9 cellular contexts compared by ENCODE assay signal in genomic region chr6:35736293-35736894, GRCh38. TPM values are rescaled to one million over a fixed set of nuclear protein-coding genes. Genes with fewer than 3 reads are reported as not detected.
A peak's percentile ranks its signal among the peaks of the same experiment; 100 is the strongest.
DNase-seq lines count a peak whose midpoint lies in the region; ATAC-seq and TF ChIP-seq lines count a peak whose summit lies in the region.
"Had no signal": no experiment of that assay in that cellular context is flagged by ENCODE, and none has a peak within 500 bp of the region (broad histone marks: within the 10 kb centered on the region; RNA-seq: fewer than 3 reads in every experiment).

No MANE protein-coding gene starts in this region.

- H3K4me3 Mint-ChIP-seq in Calu3 (ENCODE audit: low read depth, unreplicated experiment) = no peak overlapping the region
- H3K4me3 Mint-ChIP-seq: activated naive CD4-positive, alpha-beta T cell treated with anti-CD3 and anti-CD28 coated beads, Interleukin-2, amount 50 U/mL, for 24 hours had no signal

- H3K27me3 ChIP-seq in SJCRH30 (peaks cover 3% of the 10 kb centered on the region; the same call in 1 of the 2 replicates), vagina (no peaks in the 10 kb centered on the region)

- H3K9me3 Mint-ChIP-seq in Calu3 (ENCODE audit: low read depth, unreplicated experiment) = no peaks in the 10 kb centered on the region
- H3K9me3 Mint-ChIP-seq: activated naive CD4-positive, alpha-beta T cell treated with anti-CD3 and anti-CD28 coated beads, Interleukin-2, amount 50 U/mL, for 24 hours had no signal

- no peaks in the 10 kb centered on the region for H3K27me3 Mint-ChIP-seq in Calu3 (ENCODE audit: unreplicated experiment)
- H3K27me3 Mint-ChIP-seq: activated naive CD4-positive, alpha-beta T cell treated with anti-CD3 and anti-CD28 coated beads, Interleukin-2, amount 50 U/mL, for 24 hours had no signal

- peaks cover 7% of the 10 kb centered on the region for H3K36me3 Mint-ChIP-seq in Calu3 (ENCODE audit: insufficient read depth, unreplicated experiment)
- H3K36me3 Mint-ChIP-seq: activated naive CD4-positive, alpha-beta T cell treated with anti-CD3 and anti-CD28 coated beads, Interleukin-2, amount 50 U/mL, for 24 hours had no signal

- TF ChIP-seq CTCF in Calu3 (IDR thresholded peaks at IDR 0.05; ENCODE audit: unreplicated experiment) (peak; percentile 90), vagina (IDR thresholded peaks at IDR 0.05) (peak; percentile 86 to 96 (median 86))

- H3K4me1 Mint-ChIP-seq in Calu3 (ENCODE audit: low read depth, unreplicated experiment) = peaks cover 7% of the 10 kb centered on the region

- TF ChIP-seq POLR2A in vagina (IDR thresholded peaks at IDR 0.05) = no peak

- peaks cover 9% of the 10 kb centered on the region for H3K4me1 ChIP-seq in SJCRH30
- H3K4me1 ChIP-seq in vagina = peaks cover 45% of the 10 kb centered on the region

- CTCF ChIA-PET in Calu3 (lab: Charles Lee) = interaction anchor here (1.0 to 2.9 kb wide), 11 partner anchors 8 to 215 kb away, joined by 3 to 28 read pairs (median 4); no protein-coding TSS in a partner anchor

- ATAC-seq in HG02571 (IDR thresholded peaks at IDR 0.05; ENCODE audit: unreplicated experiment) = no peak

- H3K27ac Mint-ChIP-seq in Calu3 (ENCODE audit: unreplicated experiment) = no peak overlapping the region

- H3K9me3 ChIP-seq in SJCRH30 (replicated peaks) = no peaks in the 10 kb centered on the region
- no peaks in the 10 kb centered on the region for H3K9me3 ChIP-seq in vagina

- intact Hi-C loops in Calu3 (cut with micrococcal nuclease; ENCODE audit: unreplicated experiment) (loop anchor here (5.0 kb wide), 2 partner anchors 49 to 134 kb away; partner anchors contain the start of gene FKBP5), posterior vena cava (cut with DNase I) (loop anchor here (2.0 to 5.0 kb wide), 4 partner anchors 48 to 214 kb away; partner anchors contain the start of gene FKBP5 (in 2 of the 2)), vagina (cut with DNase I) (loop anchor here (2.0 to 5.0 kb wide), 2 partner anchors 154 to 214 kb away; no protein-coding TSS in a partner anchor)

- DNase-seq in Calu3 (peak; percentile 85), HuH-7.5 (ENCODE audit: low spot score) (peak; percentile 74), SJCRH30 (peak; percentile 48 to 81), glomerular visceral epithelial cell (ENCODE audit: extremely low spot score) (peak; percentile 66), posterior vena cava (ENCODE audit: low spot score) (peak; percentile 90), vagina (ENCODE audit: extremely low spot score in 2 of 2) (no peak)
- peak; percentile 87 for DNase-seq in activated naive CD4-positive, alpha-beta T cell treated with Interleukin-2 at 50 U/mL for 16 hours

- BruUV-seq in Calu3 (replicated peaks; lab: Mats Ljungman, UMichigan) = no TSS peak

- H3K4me3 ChIP-seq in SJCRH30 = no peak overlapping the region
- no peak overlapping the region for H3K4me3 ChIP-seq in vagina

- H3K27ac ChIP-seq in SJCRH30 (no peak overlapping the region), vagina (peak overlapping the region; percentile 99)

- H3K36me3 ChIP-seq in SJCRH30 (no peaks in the 10 kb centered on the region), vagina (no peaks in the 10 kb centered on the region)

RNA-seq across cellular contexts. Expression of gene ARMC12, which starts 0.4 kb away (rescaled TPM):
- total RNA-seq in Calu3 (2022) (not detected in 2 replicates), posterior vena cava (1 to 10 TPM in 1 of 2 donors, under 1 TPM in 1; 0.57 to 1.1 TPM), vagina (not detected)
- total RNA-seq in SJCRH30 (2014; rRNA removed; shearing (Covaris generic)) = not detected in 2 replicates

RNA-seq across cellular contexts. Expression of gene CLPSL2, which starts 40.0 kb away (rescaled TPM):
- not detected in 2 replicates for total RNA-seq in Calu3 (2022)
- not detected in 2 replicates for total RNA-seq in SJCRH30 (2014; rRNA removed; shearing (Covaris generic))
- total RNA-seq in posterior vena cava = not detected
- not detected for total RNA-seq in vagina

RNA-seq across cellular contexts. Expression of gene CLPSL1, which starts 44.4 kb away (rescaled TPM):
- total RNA-seq in Calu3 (2022) (not detected in 2 replicates), posterior vena cava (not detected), vagina (not detected)
- not detected in 2 replicates for total RNA-seq in SJCRH30 (2014; rRNA removed; shearing (Covaris generic))

RNA-seq across cellular contexts. Expression of gene FKBP5, which starts 47.7 kb away (rescaled TPM):
- total RNA-seq in Calu3 (2022) (14.3 and 15.1 TPM in 2 replicates), posterior vena cava (100 to 1,000 TPM in 1 of 2 donors, 10 to 100 TPM in 1; 83.1 to 193 TPM), vagina (246 TPM)
- not detected in 2 replicates for total RNA-seq in SJCRH30 (2014; rRNA removed; shearing (Covaris generic))

Comparison
In these comparisons a context has a peak if more than half of its experiments do, and no peak if none do; other contexts are left out.
1. DNase-seq: peak in Calu3 (single experiment), HuH-7.5 (single experiment), SJCRH30 (2 of 2), activated naive CD4-positive, alpha-beta T cell treated with Interleukin-2 at 50 U/mL for 16 hours (single experiment), glomerular visceral epithelial cell (single experiment) and posterior vena cava (single experiment); none in vagina (0 of 2).